In the genomic region with DNA sequence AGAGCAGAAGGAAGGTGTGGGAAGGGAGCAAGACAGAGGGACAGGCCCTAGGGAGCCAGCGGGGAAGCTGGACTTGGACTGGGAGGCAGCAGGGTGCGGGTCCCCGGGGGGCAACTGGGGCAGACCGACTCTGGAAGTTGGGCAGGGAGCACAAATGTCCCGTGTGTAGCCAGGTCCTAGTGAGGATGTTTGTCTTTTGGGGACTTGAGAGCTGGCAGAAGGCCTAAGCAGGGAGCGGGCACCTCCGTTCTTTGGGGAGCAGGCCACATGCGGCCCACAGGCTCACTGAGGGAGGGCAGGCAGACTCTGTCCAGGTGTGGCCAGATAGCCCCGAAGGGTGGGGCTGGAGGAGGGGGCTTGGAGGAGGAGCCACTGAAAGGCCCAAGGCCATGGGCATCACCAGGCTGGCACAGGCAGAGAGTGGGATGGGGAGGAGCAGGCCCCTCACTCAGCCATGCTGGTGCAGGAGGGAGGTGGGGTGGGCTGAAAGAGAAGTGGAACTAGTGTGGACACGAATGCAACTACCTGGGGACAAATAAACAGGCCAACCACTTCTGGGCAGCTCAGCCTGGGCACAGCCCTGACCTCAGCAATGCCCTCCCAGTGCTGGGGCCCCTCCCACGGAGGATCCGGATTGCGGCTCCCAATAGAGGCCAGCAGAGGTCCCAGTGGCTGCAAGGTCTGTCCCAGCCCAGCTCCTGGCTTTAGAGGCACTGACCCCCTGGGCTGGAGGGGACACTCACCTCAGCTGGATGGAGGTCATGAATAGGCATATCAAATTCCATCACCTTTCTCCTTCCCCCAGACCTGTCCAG, we compare ENCODE assay signal across 8 cellular contexts. TPM values are rescaled to one million over a fixed set of nuclear protein-coding genes. Genes with fewer than 3 reads are reported as not detected.
DNase-seq lines count a peak whose midpoint lies in the region; ATAC-seq, FAIRE-seq and TF ChIP-seq lines count a peak whose summit lies in the region.

No MANE protein-coding gene starts in this region.

- H3K9me3 ChIP-seq in HepG2 (ENCODE audit: low read length) (no peaks in the 10 kb centered on the region), suprapubic skin (no peaks in the 10 kb centered on the region)

- peak overlapping the region; percentile 100 for H3K4me2 ChIP-seq in HepG2 (ENCODE audit: low read depth, low read length)

- POLR2A ChIA-PET in HEK293T (lab: Yijun Ruan, JAX) (interaction anchor here (1.2 kb wide), 1 partner anchor 24 kb away, joined by 5 read pairs; no protein-coding TSS in a partner anchor), HepG2 (lab: Yijun Ruan, JAX) (no interaction called here)

- peaks cover 15% of the 10 kb centered on the region for H4K20me1 ChIP-seq in HepG2 (ENCODE audit: insufficient read depth, low read length)

- no peak for TF ChIP-seq RAD21 in HepG2 (CRISPR knock-in tag; IDR thresholded peaks at IDR 0.05)

- WGBS in HepG2 (ENCODE audit: low lambda C conversion rate), result 41% methylated on average over 11 of the region's 13 CpGs
- 73% methylated on average over 13 of the region's 13 CpGs for WGBS in suprapubic skin

- peak overlapping the region in 1 of 2 donors; percentile 57 for H3K4me3 ChIP-seq in cardiac fibroblast (replicated peaks in 1 of 2; ENCODE audit: low read depth in 2 of 2, low read length in 2 of 2)
- peak overlapping the region in 1 of 3 experiments; percentile 87; a peak in 1 of 6 replicates for H3K4me3 ChIP-seq in HepG2 (replicated peaks in 1 of 3; ENCODE audit: insufficient read depth in 1 of 3, low read depth in 2 of 3, low read length in 3 of 3)
- H3K4me3 ChIP-seq in suprapubic skin, result peak overlapping the region; percentile 59

- TF ChIP-seq POLR2A in HepG2 (IDR thresholded peaks at IDR 0.05; ENCODE audit: insufficient read depth in 1 of 2, low read depth in 2 of 2, low read length in 2 of 2) (no peak), suprapubic skin (IDR thresholded peaks at IDR 0.05) (no peak)

- ATAC-seq in HepG2 (peak; percentile 68), HG02885 (IDR thresholded peaks at IDR 0.05; ENCODE audit: poor library complexity, unreplicated experiment) (no peak)

- DNase-seq in HEK293T (ENCODE audit: extremely low spot score), result peak; percentile 56
- DNase-seq in cardiac fibroblast (ENCODE audit: low read depth in 2 of 2), result peak; percentile 30 to 33
- DNase-seq in HepG2 (ENCODE audit: low spot score), result peak; percentile 37
- DNase-seq in suprapubic skin (ENCODE audit: low spot score in 2 of 2), result peak; percentile 64 to 80
- DNase-seq in superior temporal gyrus (ENCODE audit: extremely low spot score), result no peak
- DNase-seq in NK-92 treated with Interleukin-12 subunit alpha and Interleukin-12 subunit beta, amount 100 ng/mL, for 24 hours (lab: John Stamatoyannopoulos, UW), result no peak
- no peak for DNase-seq in NCI-H1436 treated with DMSO at 0.1 percent for 48 hours (lab: John Stamatoyannopoulos, UW)

- in situ Hi-C loops in HepG2 (cut with HindIII; ENCODE audit: extremely low pct_ligation_motif_present, low pct_unique_long_range_greater_than_20kb), result no loop called here

- CTCF ChIA-PET in HEK293T (lab: Yijun Ruan, JAX), result interaction anchor here (0.7 kb wide), 1 partner anchor 20 kb away, joined by 14 read pairs; no protein-coding TSS in a partner anchor
- CTCF ChIA-PET in HepG2 (lab: Yijun Ruan, JAX; ENCODE audit: low intra/inter-chr PET ratio, low total read pairs), result interaction anchor here (2.0 kb wide), 1 partner anchor 17 kb away, joined by 11 read pairs; no protein-coding TSS in a partner anchor

- H3K9ac ChIP-seq in HepG2 (ENCODE audit: insufficient read depth, low read depth, low read length), result peak overlapping the region; percentile 48; the same call in 1 of the 2 replicates

- TF ChIP-seq CTCF in cardiac fibroblast (IDR thresholded peaks at IDR 0.05; ENCODE audit: low read depth, low read length) (peak; percentile 48), HepG2 (CRISPR knock-in tag; IDR thresholded peaks at IDR 0.05) (peak; percentile 53), suprapubic skin (IDR thresholded peaks at IDR 0.05) (peak in 1 of 2 donors; percentile 7)

- no peaks in the 10 kb centered on the region for H3K27me3 ChIP-seq in HepG2 (ENCODE audit: control insufficient read depth in 1 of 2, insufficient read depth in 2 of 2, low read length in 2 of 2)
- H3K27me3 ChIP-seq in suprapubic skin, result peaks cover 37% of the 10 kb centered on the region

- H3K4me1 ChIP-seq in HepG2 (ENCODE audit: insufficient read depth, low read length) (peaks cover 44% of the 10 kb centered on the region), suprapubic skin (peaks cover 36% of the 10 kb centered on the region)

- peaks cover 15% of the 10 kb centered on the region for H3K79me2 ChIP-seq in HepG2 (ENCODE audit: insufficient read depth, low read length)

- TF ChIP-seq EP300 in HepG2 (IDR thresholded peaks at IDR 0.05; ENCODE audit: low read depth in 2 of 2, low read length in 2 of 2) (no peak), HepG2 (CRISPR knock-in tag; IDR thresholded peaks at IDR 0.05; ENCODE audit: borderline replicate concordance) (no peak), suprapubic skin (IDR thresholded peaks at IDR 0.05) (no peak)

- peak; percentile 40 for FAIRE-seq in HepG2 (lab: Jason Lieb, UNC)

- H2AFZ ChIP-seq in HepG2 (ENCODE audit: low read length), result no peak overlapping the region

- H3K27ac ChIP-seq in HepG2 (ENCODE audit: extremely low read length, insufficient read depth, low read length) (no peak overlapping the region), suprapubic skin (peak overlapping the region; percentile 72)

- intact Hi-C loops in HepG2 (cut with micrococcal nuclease; ENCODE audit: unreplicated experiment), result loop anchor here (1.0 kb wide), 1 partner anchor 17 kb away; no protein-coding TSS in a partner anchor

- BruUV-seq in HepG2 (replicated peaks; lab: Mats Ljungman, UMichigan), result no TSS peak

- H3K36me3 ChIP-seq in HepG2 (replicated peaks in 1 of 2; ENCODE audit: control insufficient read depth in 1 of 2, insufficient read depth in 2 of 2, low read length in 2 of 2) (peaks cover 0 to 3% of the 10 kb centered on the region in 2 experiments; a peak in 2 of 5 replicates), suprapubic skin (peaks cover 19% of the 10 kb centered on the region)

RNA-seq across cellular contexts. Expression of gene SCARF2, which starts 1.3 kb away (rescaled TPM):
- total RNA-seq in HepG2 (2016; rRNA removed; fragmentation: Illumina TruSeq; extraction: Trizol) (1.4 and 3.3 TPM in 2 replicates), suprapubic skin (10 to 100 TPM in 1 of 4 donors, 1 to 10 TPM in 3; 2.8 to 11.3 (median 5.8) TPM)
- total RNA-seq in HepG2 (2016; cell fraction: cytosol; rRNA removed; fragmentation: Illumina TruSeq; extraction: Trizol; ENCODE audit: low read depth), result 0.91 and 1.2 TPM in 2 replicates
- 1.2 and 3.8 TPM in 2 replicates for total RNA-seq in HepG2 (2016; cell fraction: insoluble cytoplasmic fraction; rRNA removed; fragmentation: Illumina TruSeq; extraction: Trizol)
- 3.2 and 3.6 TPM in 2 replicates for total RNA-seq in HepG2 (2016; cell fraction: membrane; rRNA removed; fragmentation: Illumina TruSeq; extraction: Trizol)
- total RNA-seq in HepG2 (2016; cell fraction: nucleus; rRNA removed; fragmentation: Illumina TruSeq; extraction: Trizol), result 3.9 and 5.7 TPM in 2 replicates
- polyA plus RNA-seq in HepG2 (2011; rRNA removed), result 6.2 and 6.9 TPM in 2 replicates
- polyA plus RNA-seq in HepG2 (2011; cell fraction: cytosol; rRNA removed), result 3.9 and 8.3 TPM in 2 replicates
- 27.6 and 34.9 TPM in 2 replicates for polyA plus RNA-seq in HepG2 (2011; cell fraction: nucleus; rRNA removed)
- 3.1 and 5.3 TPM in 2 replicates for polyA plus RNA-seq in HepG2 (2012)
- polyA plus RNA-seq in HepG2 (2016; cell fraction: cytosol; fragmentation: Illumina TruSeq; extraction: Trizol; ENCODE audit: low read depth), result 1.2 and 1.4 TPM in 2 replicates
- polyA plus RNA-seq in HepG2 (2016; cell fraction: insoluble cytoplasmic fraction; fragmentation: Illumina TruSeq; extraction: Trizol; ENCODE audit: low read depth), result 1.7 and 2.6 TPM in 2 replicates
- polyA plus RNA-seq in HepG2 (2016; cell fraction: membrane; fragmentation: Illumina TruSeq; extraction: Trizol; ENCODE audit: low read depth), result 2.8 and 3.9 TPM in 2 replicates
- polyA plus RNA-seq in HepG2 (2016; cell fraction: nucleus; fragmentation: Illumina TruSeq; extraction: Trizol; ENCODE audit: insufficient read depth, low read depth), result 11.7 and 16.2 TPM in 2 replicates
- 0.14 and 12.4 TPM in 2 replicates for polyA minus RNA-seq in HepG2 (2011; rRNA and poly(A)+ RNA removed; ENCODE audit: low replicate concordance)
- polyA minus RNA-seq in HepG2 (2011; cell fraction: cytosol; rRNA and poly(A)+ RNA removed), result 6.0 and 7.1 TPM in 2 replicates
- polyA minus RNA-seq in HepG2 (2011; cell fraction: nucleus; rRNA and poly(A)+ RNA removed), result 3.1 and 4.7 TPM in 2 replicates

RNA-seq across cellular contexts. Expression of gene ZNF74, which starts 44.9 kb away (rescaled TPM):
- 7.4 and 9.1 TPM in 2 replicates for total RNA-seq in HepG2 (2016; rRNA removed; fragmentation: Illumina TruSeq; extraction: Trizol)
- 2.3 and 2.6 TPM in 2 replicates for total RNA-seq in HepG2 (2016; cell fraction: cytosol; rRNA removed; fragmentation: Illumina TruSeq; extraction: Trizol; ENCODE audit: low read depth)
- 7.5 and 8.7 TPM in 2 replicates for total RNA-seq in HepG2 (2016; cell fraction: insoluble cytoplasmic fraction; rRNA removed; fragmentation: Illumina TruSeq; extraction: Trizol)
- total RNA-seq in HepG2 (2016; cell fraction: membrane; rRNA removed; fragmentation: Illumina TruSeq; extraction: Trizol), result 6.5 and 7.6 TPM in 2 replicates
- 5.6 and 6.4 TPM in 2 replicates for total RNA-seq in HepG2 (2016; cell fraction: nucleus; rRNA removed; fragmentation: Illumina TruSeq; extraction: Trizol)
- 6.3 and 8.0 TPM in 2 replicates for polyA plus RNA-seq in HepG2 (2011; rRNA removed)
- 6.8 and 8.8 TPM in 2 replicates for polyA plus RNA-seq in HepG2 (2011; cell fraction: cytosol; rRNA removed)
- polyA plus RNA-seq in HepG2 (2011; cell fraction: nucleus; rRNA removed), result 11.9 and 12.4 TPM in 2 replicates
- polyA plus RNA-seq in HepG2 (2012), result 4.3 and 6.4 TPM in 2 replicates
- polyA plus RNA-seq in HepG2 (2016; cell fraction: cytosol; fragmentation: Illumina TruSeq; extraction: Trizol; ENCODE audit: low read depth), result 0.99 and 1.6 TPM in 2 replicates
- 7.3 and 8.1 TPM in 2 replicates for polyA plus RNA-seq in HepG2 (2016; cell fraction: insoluble cytoplasmic fraction; fragmentation: Illumina TruSeq; extraction: Trizol; ENCODE audit: low read depth)
- polyA plus RNA-seq in HepG2 (2016; cell fraction: membrane; fragmentation: Illumina TruSeq; extraction: Trizol; ENCODE audit: low read depth), result 3.6 and 4.5 TPM in 2 replicates
- 13.8 and 14.4 TPM in 2 replicates for polyA plus RNA-seq in HepG2 (2016; cell fraction: nucleus; fragmentation: Illumina TruSeq; extraction: Trizol; ENCODE audit: insufficient read depth, low read depth)
- 6.5 and 20.0 TPM in 2 replicates for polyA minus RNA-seq in HepG2 (2011; rRNA and poly(A)+ RNA removed; ENCODE audit: low replicate concordance)
- polyA minus RNA-seq in HepG2 (2011; cell fraction: cytosol; rRNA and poly(A)+ RNA removed), result 7.4 and 8.5 TPM in 2 replicates
- polyA minus RNA-seq in HepG2 (2011; cell fraction: nucleus; rRNA and poly(A)+ RNA removed), result 3.9 and 4.2 TPM in 2 replicates
- total RNA-seq in suprapubic skin, result 10 to 100 TPM in 3 of 4 donors, 1 to 10 TPM in 1; 9.3 to 17.5 (median 10.5) TPM

RNA-seq across cellular contexts. Expression of gene KLHL22, which starts 56.7 kb away (rescaled TPM):
- total RNA-seq in HepG2 (2016; rRNA removed; fragmentation: Illumina TruSeq; extraction: Trizol) (11.3 and 14.8 TPM in 2 replicates), suprapubic skin (10 to 100 TPM; 12.3 to 29.7 (median 18.3) TPM)
- total RNA-seq in HepG2 (2016; cell fraction: cytosol; rRNA removed; fragmentation: Illumina TruSeq; extraction: Trizol; ENCODE audit: low read depth), result 3.5 and 4.2 TPM in 2 replicates
- 9.8 and 17.0 TPM in 2 replicates for total RNA-seq in HepG2 (2016; cell fraction: insoluble cytoplasmic fraction; rRNA removed; fragmentation: Illumina TruSeq; extraction: Trizol)
- total RNA-seq in HepG2 (2016; cell fraction: membrane; rRNA removed; fragmentation: Illumina TruSeq; extraction: Trizol), result 5.6 and 6.4 TPM in 2 replicates
- total RNA-seq in HepG2 (2016; cell fraction: nucleus; rRNA removed; fragmentation: Illumina TruSeq; extraction: Trizol), result 16.4 and 19.9 TPM in 2 replicates
- polyA plus RNA-seq in HepG2 (2011; rRNA removed), result 10.9 and 15.8 TPM in 2 replicates
- polyA plus RNA-seq in HepG2 (2011; cell fraction: cytosol; rRNA removed), result 10.9 and 13.2 TPM in 2 replicates
- 24.9 and 26.8 TPM in 2 replicates for polyA plus RNA-seq in HepG2 (2011; cell fraction: nucleus; rRNA removed)
- 7.6 and 8.3 TPM in 2 replicates for polyA plus RNA-seq in HepG2 (2012)
- polyA plus RNA-seq in HepG2 (2016; cell fraction: cytosol; fragmentation: Illumina TruSeq; extraction: Trizol; ENCODE audit: low read depth), result 0.76 and 1.1 TPM in 2 replicates
- 7.9 and 10.3 TPM in 2 replicates for polyA plus RNA-seq in HepG2 (2016; cell fraction: insoluble cytoplasmic fraction; fragmentation: Illumina TruSeq; extraction: Trizol; ENCODE audit: low read depth)
- polyA plus RNA-seq in HepG2 (2016; cell fraction: membrane; fragmentation: Illumina TruSeq; extraction: Trizol; ENCODE audit: low read depth), result 1.1 and 1.6 TPM in 2 replicates
- polyA plus RNA-seq in HepG2 (2016; cell fraction: nucleus; fragmentation: Illumina TruSeq; extraction: Trizol; ENCODE audit: insufficient read depth, low read depth), result 21.4 and 25.4 TPM in 2 replicates
- 12.1 and 32.8 TPM in 2 replicates for polyA minus RNA-seq in HepG2 (2011; rRNA and poly(A)+ RNA removed; ENCODE audit: low replicate concordance)
- polyA minus RNA-seq in HepG2 (2011; cell fraction: cytosol; rRNA and poly(A)+ RNA removed), result 6.0 and 10.6 TPM in 2 replicates
- 17.1 and 18.6 TPM in 2 replicates for polyA minus RNA-seq in HepG2 (2011; cell fraction: nucleus; rRNA and poly(A)+ RNA removed)

Comparison
In these comparisons a context has a peak if more than half of its experiments do, and no peak if none do; other contexts are left out.
1. DNase-seq: peak in HEK293T (single experiment), cardiac fibroblast (2 of 2), HepG2 (single experiment) and suprapubic skin (2 of 2); none in superior temporal gyrus (single experiment), NK-92 treated with Interleukin-12 subunit alpha and Interleukin-12 subunit beta, amount 100 ng/mL, for 24 hours (single experiment) and NCI-H1436 treated with DMSO at 0.1 percent for 48 hours (single experiment).